In the genomic region with DNA sequence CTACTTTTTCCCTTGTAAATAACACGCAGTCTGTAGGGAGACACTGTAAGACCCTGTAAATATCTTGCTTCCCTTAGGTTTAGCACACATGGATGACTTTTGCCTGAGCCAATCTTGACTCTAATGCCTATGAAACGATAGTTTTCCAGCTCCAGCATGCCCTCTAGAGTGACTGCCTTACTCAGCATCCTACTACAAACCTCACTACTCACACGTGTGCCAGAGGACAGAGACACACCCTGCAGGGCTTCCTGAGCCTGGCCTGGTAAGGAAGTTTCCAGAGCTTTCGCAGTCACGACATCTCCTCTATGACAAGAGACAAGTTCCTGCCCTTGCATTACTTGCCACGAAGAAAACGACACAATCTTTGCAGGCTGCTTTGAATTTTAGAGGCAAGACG, we compare ENCODE assay signal across 9 cellular contexts.
DNase-seq lines count a peak whose midpoint lies in the region; ATAC-seq, FAIRE-seq and TF ChIP-seq lines count a peak whose summit lies in the region.
"Had no signal": no experiment of that assay in that cellular context is flagged by ENCODE, and none has a peak within 500 bp of the region (broad histone marks: within the 10 kb centered on the region; RNA-seq: fewer than 3 reads in every experiment).

No MANE protein-coding gene starts in this region.

- H3K4me1 ChIP-seq in astrocyte (ENCODE audit: insufficient read depth, low read length), result no peaks in the 10 kb centered on the region
- H3K4me1 ChIP-seq in prostate gland (replicated peaks), result no peaks in the 10 kb centered on the region

- peaks cover 12% of the 10 kb centered on the region for H3K27me3 Mint-ChIP-seq in astrocyte (ENCODE audit: low read depth, unreplicated experiment)
- H3K27me3 Mint-ChIP-seq: central memory CD8-positive, alpha-beta T cell had no signal

- H3K4me1 Mint-ChIP-seq in astrocyte (ENCODE audit: low read depth, unreplicated experiment), result no peaks in the 10 kb centered on the region
- H3K4me1 Mint-ChIP-seq: central memory CD8-positive, alpha-beta T cell had no signal

- peaks cover 1% of the 10 kb centered on the region for H3K9me3 Mint-ChIP-seq in astrocyte (ENCODE audit: unreplicated experiment)
- H3K9me3 Mint-ChIP-seq: central memory CD8-positive, alpha-beta T cell had no signal

- H3K36me3 ChIP-seq in astrocyte (ENCODE audit: insufficient read depth, low read length) (no peaks in the 10 kb centered on the region), prostate gland (no peaks in the 10 kb centered on the region)

- intact Hi-C loops in prostate gland (cut with DNase I), result no loop called here

- TF ChIP-seq POLR2A in prostate gland (IDR thresholded peaks at IDR 0.05), result no peak

- no peak overlapping the region for H3K4me3 Mint-ChIP-seq in astrocyte (ENCODE audit: unreplicated experiment)
- H3K4me3 Mint-ChIP-seq: central memory CD8-positive, alpha-beta T cell had no signal

- H3K36me3 Mint-ChIP-seq in astrocyte (ENCODE audit: low read depth, unreplicated experiment), result no peaks in the 10 kb centered on the region

- whole genome bisulfite sequencing in prostate gland, result 68% methylated on average over 8 of the region's 8 CpGs

- H3K4me3 ChIP-seq in astrocyte (ENCODE audit: insufficient read depth, low read depth, low read length), result no peak overlapping the region
- H3K4me3 ChIP-seq in prostate gland, result no peak overlapping the region

- no peak overlapping the region for H3K27ac Mint-ChIP-seq in astrocyte (ENCODE audit: unreplicated experiment)

- ATAC-seq in GM18508 (IDR thresholded peaks at IDR 0.05; ENCODE audit: insufficient read depth, unreplicated experiment), result peak; percentile 60
- ATAC-seq in GM18873 (IDR thresholded peaks at IDR 0.05; ENCODE audit: low FRiP score, unreplicated experiment), result no peak

- DNase-seq in 8988T, result peak; percentile 72
- peak; percentile 8 for DNase-seq in LoVo (ENCODE audit: low spot score)
- peak; percentile 25 for DNase-seq in astrocyte (ENCODE audit: low read depth)
- DNase-seq in middle frontal gyrus (ENCODE audit: extremely low spot score, low spot score), result peak; percentile 14
- DNase-seq in stimulated activated CD4-positive, alpha-beta T cell treated with anti-CD3 and anti-CD28 coated beads, Interleukin-4, amount 100 ng/mL, for 24 hours, result no peak
- no peak for DNase-seq in prostate gland (ENCODE audit: low spot score)

- H3K9ac ChIP-seq in astrocyte (ENCODE audit: low read length), result no peak overlapping the region

- no peaks in the 10 kb centered on the region for H3K79me2 ChIP-seq in astrocyte (ENCODE audit: insufficient read depth, low read length)

- H4K20me1 ChIP-seq in astrocyte (ENCODE audit: insufficient read depth, low read length), result no peaks in the 10 kb centered on the region

- H3K4me2 ChIP-seq in astrocyte (ENCODE audit: low read length), result no peak overlapping the region

- TF ChIP-seq CTCF in astrocyte (IDR thresholded peaks at IDR 0.05; ENCODE audit: insufficient read depth, low read depth, low read length), result peak; percentile 29
- TF ChIP-seq CTCF in prostate gland (IDR thresholded peaks at IDR 0.05), result no peak

- no peak overlapping the region for H2AFZ ChIP-seq in astrocyte (ENCODE audit: low read depth, low read length)

- no peaks in the 10 kb centered on the region for H3K27me3 ChIP-seq in astrocyte (ENCODE audit: insufficient read depth, low read length)
- no peaks in the 10 kb centered on the region for H3K27me3 ChIP-seq in prostate gland (replicated peaks; ENCODE audit: insufficient read depth)

- FAIRE-seq in astrocyte (lab: Jason Lieb, UNC), result no peak

- no peaks in the 10 kb centered on the region for H3K9me3 ChIP-seq in astrocyte (ENCODE audit: insufficient read depth, low read depth, low read length)
- no peaks in the 10 kb centered on the region for H3K9me3 ChIP-seq in prostate gland

- H3K27ac ChIP-seq in astrocyte (ENCODE audit: low read depth, low read length) (no peak overlapping the region), prostate gland (no peak overlapping the region)

Comparison
In these comparisons a context has a peak if more than half of its experiments do, and no peak if none do; other contexts are left out.
1. DNase-seq: peak in 8988T (single experiment), LoVo (single experiment), astrocyte (single experiment) and middle frontal gyrus (single experiment); none in stimulated activated CD4-positive, alpha-beta T cell treated with anti-CD3 and anti-CD28 coated beads, Interleukin-4, amount 100 ng/mL, for 24 hours (single experiment) and prostate gland (single experiment).